Comparison of ENCODE assay signal across 2 cellular contexts in genomic region chr18:76371804-76372203, GRCh38.
TF ChIP-seq lines count a peak whose summit lies in the region.

No MANE protein-coding gene starts in this region.

TF ChIP-seq in GM23338, 12 proteins besides CTCF, POLR2A, EP300 and RAD21:
- TF ChIP-seq ETS1 (IDR thresholded peaks at IDR 0.05) (no peak), ZNF331 (CRISPR knock-in tag; IDR thresholded peaks at IDR 0.05; ENCODE audit: low read depth) (no peak), STAT1 (IDR thresholded peaks at IDR 0.05; ENCODE audit: unreplicated experiment) (no peak), CREB1 (CRISPR knock-in tag; IDR thresholded peaks at IDR 0.05; ENCODE audit: low read depth) (no peak), NANOG (IDR thresholded peaks at IDR 0.05; ENCODE audit: borderline replicate concordance) (no peak), EZH2 (IDR thresholded peaks at IDR 0.05; ENCODE audit: low read depth, unreplicated experiment) (no peak), JUNB (IDR thresholded peaks at IDR 0.05; ENCODE audit: unreplicated experiment) (no peak), ZNF114 (CRISPR knock-in tag; IDR thresholded peaks at IDR 0.05) (no peak), REST (IDR thresholded peaks at IDR 0.05; ENCODE audit: unreplicated experiment) (no peak), ZNF462 (CRISPR knock-in tag; IDR thresholded peaks at IDR 0.05) (no peak), POLR2AphosphoS5 (IDR thresholded peaks at IDR 0.05; ENCODE audit: low read depth) (no peak), EZH2phosphoT487 (IDR thresholded peaks at IDR 0.05; ENCODE audit: unreplicated experiment) (no peak)

TF ChIP-seq in neural cell, 6 proteins besides CTCF, POLR2A, EP300 and RAD21 (continued from another document):
- TF ChIP-seq REST (IDR thresholded peaks at IDR 0.05; ENCODE audit: borderline replicate concordance) (no peak), EZH2 (IDR thresholded peaks at IDR 0.05; ENCODE audit: borderline replicate concordance, insufficient read depth, low read length, poor library complexity, severe bottlenecking) (no peak), SMC3 (conservative IDR thresholded peaks at IDR 0.05; ENCODE audit: poor library complexity) (no peak), POLR2AphosphoS5 (IDR thresholded peaks at IDR 0.05) (no peak)
